Comparison of ENCODE assay signal across 10 cellular contexts in genomic region chr10:47260505-47261111, GRCh38. TPM values are rescaled to one million over a fixed set of nuclear protein-coding genes. Genes with fewer than 3 reads are reported as not detected.
DNase-seq lines count a peak whose midpoint lies in the region; ATAC-seq and TF ChIP-seq lines count a peak whose summit lies in the region.
"Had no signal": no experiment of that assay in that cellular context is flagged by ENCODE, and none has a peak within 500 bp of the region (broad histone marks: within the 10 kb centered on the region; RNA-seq: fewer than 3 reads in every experiment).

No MANE protein-coding gene starts in this region.

- H3K27me3 ChIP-seq in DOHH2 (ENCODE audit: control insufficient read depth, low read length) (no peaks in the 10 kb centered on the region), WERI-Rb-1 (ENCODE audit: insufficient read depth, low read depth, severe bottlenecking) (no peaks in the 10 kb centered on the region)

- H3K4me3 ChIP-seq in DOHH2 (ENCODE audit: low read length) = peak overlapping the region; percentile 21; the same call in 1 of the 2 replicates
- no peak overlapping the region for H3K4me3 ChIP-seq in WERI-Rb-1 (ENCODE audit: low read depth, low read length)

- H3K9me2 ChIP-seq in DOHH2 (replicated peaks; ENCODE audit: control insufficient read depth, low read length) = no peaks in the 10 kb centered on the region

- ATAC-seq in HG02623 (IDR thresholded peaks at IDR 0.05; ENCODE audit: unreplicated experiment) (peak; percentile 5), left ventricle myocardium superior (peak; percentile 84), GM19463 (IDR thresholded peaks at IDR 0.05; ENCODE audit: unreplicated experiment) (no peak), GM18520 (IDR thresholded peaks at IDR 0.05; ENCODE audit: unreplicated experiment) (no peak)

- H3K9me3 ChIP-seq in DOHH2 (ENCODE audit: control insufficient read depth, insufficient read depth, low read length) = no peaks in the 10 kb centered on the region
- H3K9me3 ChIP-seq in WERI-Rb-1 (ENCODE audit: severe bottlenecking) = no peaks in the 10 kb centered on the region

- DNase-seq in WERI-Rb-1 = peak; percentile 51
- DNase-seq in left ventricle myocardium superior = no peak
- DNase-seq in dedifferentiated amniotic fluid mesenchymal stem cell (ENCODE audit: extremely low spot score) = no peak
- DNase-seq in NCI-H146 treated with DMSO at 0.1 percent for 48 hours (lab: John Stamatoyannopoulos, UW; ENCODE audit: unreplicated experiment) = no peak
- DNase-seq: activated CD4-positive, CD25-positive, alpha-beta regulatory T cell treated with anti-CD3 and anti-CD28 coated beads, Interleukin-2, amount 50 U/mL, for 72 hours; cortex of kidney had no signal

- H3K36me3 ChIP-seq in DOHH2 (ENCODE audit: control insufficient read depth, low read length) (no peaks in the 10 kb centered on the region), WERI-Rb-1 (no peaks in the 10 kb centered on the region)

- peaks cover 19% of the 10 kb centered on the region for H3K4me1 ChIP-seq in DOHH2 (ENCODE audit: control insufficient read depth, low read length)

- intact Hi-C loops in left ventricle myocardium superior (cut with micrococcal nuclease) = no loop called here

- H3F3A ChIP-seq in DOHH2 (ENCODE audit: control insufficient read depth, insufficient read depth) = no peaks in the 10 kb centered on the region

- no peak overlapping the region; the same call in 1 of the 2 replicates for H3K27ac ChIP-seq in DOHH2 (ENCODE audit: low read depth, low read length)
- H3K27ac ChIP-seq in WERI-Rb-1 = no peak overlapping the region

- H4K20me1 ChIP-seq in DOHH2 (ENCODE audit: control insufficient read depth, insufficient read depth, low read depth, low read length) = no peaks in the 10 kb centered on the region

- TF ChIP-seq CTCF in DOHH2 (IDR thresholded peaks at IDR 0.05; ENCODE audit: low read depth, low read length, poor library complexity, severe bottlenecking) = no peak
- TF ChIP-seq CTCF in WERI-Rb-1 (IDR thresholded peaks at IDR 0.05; ENCODE audit: low read depth, low read length) = peak; percentile 61

- H3K79me2 ChIP-seq in DOHH2 (ENCODE audit: control insufficient read depth, low read length) = no peaks in the 10 kb centered on the region

- H3K4me2 ChIP-seq in DOHH2 (ENCODE audit: low read length) = peak overlapping the region; percentile 47

RNA-seq across cellular contexts. Expression of gene GDF10, which starts 39.4 kb away (rescaled TPM):
- total RNA-seq in left ventricle myocardium superior = 0.32 TPM

Comparison
In these comparisons a context has a peak if more than half of its experiments do, and no peak if none do; other contexts are left out.
1. ATAC-seq: peak in HG02623 (single experiment) and left ventricle myocardium superior (single experiment); none in GM19463 (single experiment) and GM18520 (single experiment).